Comparison of ENCODE assay signal across 1 cellular context in the genomic region with DNA sequence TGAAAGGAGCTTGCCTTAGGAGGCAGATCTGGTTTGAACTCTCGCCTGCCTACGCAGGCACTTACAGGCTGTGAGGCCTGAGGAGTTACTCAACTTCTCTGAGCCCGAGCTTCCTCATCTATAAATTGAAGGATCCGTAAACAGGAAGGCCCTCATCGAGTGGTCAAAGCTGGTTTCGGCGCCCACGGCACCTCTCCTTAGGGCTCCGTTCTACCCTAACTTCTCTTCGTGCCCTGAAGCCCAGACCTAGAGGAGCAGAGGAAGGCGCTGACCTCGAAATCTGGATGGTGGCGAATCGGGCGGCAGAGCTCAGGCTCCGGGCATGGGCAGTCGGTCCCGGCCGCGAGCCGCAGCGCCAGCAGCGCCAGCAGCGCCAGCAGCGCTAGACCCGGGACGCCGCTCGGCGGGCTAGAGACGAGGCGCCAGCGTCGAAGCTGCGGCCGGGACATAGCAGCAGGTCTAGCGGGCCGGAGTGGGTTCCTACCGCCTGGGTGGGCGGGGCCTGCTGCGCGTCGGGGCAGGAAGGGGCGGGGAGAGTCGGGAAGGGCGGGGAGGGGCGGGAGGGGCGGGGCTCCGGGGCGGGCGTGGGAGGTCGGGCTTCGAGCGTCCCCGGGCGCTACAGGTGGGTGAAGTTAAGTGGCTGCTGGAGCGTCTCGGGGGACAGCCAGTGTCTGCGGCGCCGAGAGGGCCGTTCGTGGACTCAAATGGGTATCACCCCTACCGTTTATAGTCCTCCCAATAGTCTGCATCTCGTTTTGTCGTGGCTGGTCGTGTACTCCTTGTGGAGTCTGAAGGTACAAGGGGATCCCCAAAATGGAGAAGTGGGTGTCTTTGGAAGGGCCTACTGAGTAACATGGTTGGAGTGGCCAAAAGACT.
A peak's percentile ranks its signal among the peaks of the same experiment; 100 is the strongest.
TF ChIP-seq lines count a peak whose summit lies in the region.

Gene CTBS (minus strand): TSS at position 474 of the 876 bp plus-strand sequence. CDS start 25 bp downstream, at position 449.

TF ChIP-seq in K562, 482 proteins besides CTCF, POLR2A, EP300 and RAD21 (continued from another document and continues in another):
- TF ChIP-seq NEUROD1 (IDR thresholded peaks at IDR 0.05; ENCODE audit: borderline replicate concordance, low read depth, low read length, partially characterized antibody) = no peak
- no peak for TF ChIP-seq E2F5 (CRISPR knock-in tag; IDR thresholded peaks at IDR 0.05)
- TF ChIP-seq MCM2 (IDR thresholded peaks at IDR 0.05; ENCODE audit: low read depth) = no peak
- no peak for TF ChIP-seq ZNF445 (CRISPR knock-in tag; IDR thresholded peaks at IDR 0.05; ENCODE audit: low read depth)
- TF ChIP-seq PPARD (CRISPR knock-in tag; IDR thresholded peaks at IDR 0.05) = no peak
- TF ChIP-seq, protein P1, sequence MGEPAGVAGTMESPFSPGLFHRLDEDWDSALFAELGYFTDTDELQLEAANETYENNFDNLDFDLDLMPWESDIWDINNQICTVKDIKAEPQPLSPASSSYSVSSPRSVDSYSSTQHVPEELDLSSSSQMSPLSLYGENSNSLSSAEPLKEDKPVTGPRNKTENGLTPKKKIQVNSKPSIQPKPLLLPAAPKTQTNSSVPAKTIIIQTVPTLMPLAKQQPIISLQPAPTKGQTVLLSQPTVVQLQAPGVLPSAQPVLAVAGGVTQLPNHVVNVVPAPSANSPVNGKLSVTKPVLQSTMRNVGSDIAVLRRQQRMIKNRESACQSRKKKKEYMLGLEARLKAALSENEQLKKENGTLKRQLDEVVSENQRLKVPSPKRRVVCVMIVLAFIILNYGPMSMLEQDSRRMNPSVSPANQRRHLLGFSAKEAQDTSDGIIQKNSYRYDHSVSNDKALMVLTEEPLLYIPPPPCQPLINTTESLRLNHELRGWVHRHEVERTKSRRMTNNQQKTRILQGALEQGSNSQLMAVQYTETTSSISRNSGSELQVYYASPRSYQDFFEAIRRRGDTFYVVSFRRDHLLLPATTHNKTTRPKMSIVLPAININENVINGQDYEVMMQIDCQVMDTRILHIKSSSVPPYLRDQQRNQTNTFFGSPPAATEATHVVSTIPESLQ (CRISPR knock-in tag; IDR thresholded peaks at IDR 0.05) = no peak
- TF ChIP-seq TAF7 (tag; IDR thresholded peaks at IDR 0.05) = 0 out of 2 replicates have a peak, but pooled peaks have one; percentile 32
- TF ChIP-seq FOXM1 (IDR thresholded peaks at IDR 0.05; ENCODE audit: low read depth) = no peak
- TF ChIP-seq FOXM1 (CRISPR knock-in tag; IDR thresholded peaks at IDR 0.05; ENCODE audit: low read depth) = no peak
- TF ChIP-seq ZNF354B (CRISPR knock-in tag; IDR thresholded peaks at IDR 0.05) = no peak
- TF ChIP-seq COPS2 (conservative IDR thresholded peaks at IDR 0.05) = no peak
- no peak for TF ChIP-seq HSF4 (CRISPR knock-in tag; IDR thresholded peaks at IDR 0.05; ENCODE audit: borderline replicate concordance)
- TF ChIP-seq PHB2 (IDR thresholded peaks at IDR 0.05; ENCODE audit: low read depth) = no peak
- TF ChIP-seq E2F1 (CRISPR knock-in tag; IDR thresholded peaks at IDR 0.05) = 0 out of 2 replicates have a peak, but pooled peaks have one; percentile 54
- TF ChIP-seq ZNF77 (CRISPR knock-in tag; IDR thresholded peaks at IDR 0.05) = no peak
- no peak for TF ChIP-seq DIDO1 (tag; IDR thresholded peaks at IDR 0.05; ENCODE audit: low read depth)
- no peak for TF ChIP-seq ADNP (tag; IDR thresholded peaks at IDR 0.05)
- TF ChIP-seq NR3C1 (CRISPR knock-in tag; IDR thresholded peaks at IDR 0.05) = no peak
- no peak for TF ChIP-seq CREBBP (IDR thresholded peaks at IDR 0.05; ENCODE audit: low read depth, low read length)
- TF ChIP-seq, protein P2, sequence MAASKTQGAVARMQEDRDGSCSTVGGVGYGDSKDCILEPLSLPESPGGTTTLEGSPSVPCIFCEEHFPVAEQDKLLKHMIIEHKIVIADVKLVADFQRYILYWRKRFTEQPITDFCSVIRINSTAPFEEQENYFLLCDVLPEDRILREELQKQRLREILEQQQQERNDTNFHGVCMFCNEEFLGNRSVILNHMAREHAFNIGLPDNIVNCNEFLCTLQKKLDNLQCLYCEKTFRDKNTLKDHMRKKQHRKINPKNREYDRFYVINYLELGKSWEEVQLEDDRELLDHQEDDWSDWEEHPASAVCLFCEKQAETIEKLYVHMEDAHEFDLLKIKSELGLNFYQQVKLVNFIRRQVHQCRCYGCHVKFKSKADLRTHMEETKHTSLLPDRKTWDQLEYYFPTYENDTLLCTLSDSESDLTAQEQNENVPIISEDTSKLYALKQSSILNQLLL (CRISPR knock-in tag; IDR thresholded peaks at IDR 0.05; ENCODE audit: borderline replicate concordance) = no peak
- TF ChIP-seq ZNF280B (CRISPR knock-in tag; IDR thresholded peaks at IDR 0.05) = no peak
- TF ChIP-seq CHD1 (IDR thresholded peaks at IDR 0.05; ENCODE audit: low read length) = peak; percentile 22
- 0 out of 2 replicates have a peak, but pooled peaks have one; percentile 20 for TF ChIP-seq SMARCE1 (IDR thresholded peaks at IDR 0.05)
- TF ChIP-seq MCM3 (IDR thresholded peaks at IDR 0.05) = no peak
- peak; percentile 64 for TF ChIP-seq GABPB1 (CRISPR knock-in tag; IDR thresholded peaks at IDR 0.05)
- no peak for TF ChIP-seq BRF2 (IDR thresholded peaks at IDR 0.05; ENCODE audit: borderline replicate concordance, insufficient read depth, insufficient read length)
- TF ChIP-seq, protein P3, sequence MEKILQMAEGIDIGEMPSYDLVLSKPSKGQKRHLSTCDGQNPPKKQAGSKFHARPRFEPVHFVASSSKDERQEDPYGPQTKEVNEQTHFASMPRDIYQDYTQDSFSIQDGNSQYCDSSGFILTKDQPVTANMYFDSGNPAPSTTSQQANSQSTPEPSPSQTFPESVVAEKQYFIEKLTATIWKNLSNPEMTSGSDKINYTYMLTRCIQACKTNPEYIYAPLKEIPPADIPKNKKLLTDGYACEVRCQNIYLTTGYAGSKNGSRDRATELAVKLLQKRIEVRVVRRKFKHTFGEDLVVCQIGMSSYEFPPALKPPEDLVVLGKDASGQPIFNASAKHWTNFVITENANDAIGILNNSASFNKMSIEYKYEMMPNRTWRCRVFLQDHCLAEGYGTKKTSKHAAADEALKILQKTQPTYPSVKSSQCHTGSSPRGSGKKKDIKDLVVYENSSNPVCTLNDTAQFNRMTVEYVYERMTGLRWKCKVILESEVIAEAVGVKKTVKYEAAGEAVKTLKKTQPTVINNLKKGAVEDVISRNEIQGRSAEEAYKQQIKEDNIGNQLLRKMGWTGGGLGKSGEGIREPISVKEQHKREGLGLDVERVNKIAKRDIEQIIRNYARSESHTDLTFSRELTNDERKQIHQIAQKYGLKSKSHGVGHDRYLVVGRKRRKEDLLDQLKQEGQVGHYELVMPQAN (IDR thresholded peaks at IDR 0.05; ENCODE audit: borderline replicate concordance) = no peak; the same call in 1 of the 2 replicates
- TF ChIP-seq ESRRA (IDR thresholded peaks at IDR 0.05; ENCODE audit: borderline replicate concordance, low read depth) = no peak; the same call in 1 of the 2 replicates
- no peak for TF ChIP-seq ETS2 (tag; IDR thresholded peaks at IDR 0.05; ENCODE audit: borderline replicate concordance, poor library complexity, severe bottlenecking)
- 0 out of 2 replicates have a peak, but pooled peaks have one; percentile 79 for TF ChIP-seq ZBTB43 (CRISPR knock-in tag; IDR thresholded peaks at IDR 0.05)
- TF ChIP-seq CBX1 (IDR thresholded peaks at IDR 0.05; ENCODE audit: low read depth) = peak; percentile 91; the same call in 1 of the 2 replicates
- TF ChIP-seq ZBTB7A (IDR thresholded peaks at IDR 0.05; ENCODE audit: borderline replicate concordance, control insufficient read depth, low read depth, low read length) = no peak; the same call in 1 of the 2 replicates
- TF ChIP-seq LARP7 (IDR thresholded peaks at IDR 0.05) = no peak
- TF ChIP-seq ZNF57 (CRISPR knock-in tag; IDR thresholded peaks at IDR 0.05) = no peak
- TF ChIP-seq ZNF785 (CRISPR knock-in tag; IDR thresholded peaks at IDR 0.05) = no peak
- no peak for TF ChIP-seq ZNF174 (CRISPR knock-in tag; IDR thresholded peaks at IDR 0.05)
- TF ChIP-seq ZNF41 (CRISPR knock-in tag; conservative IDR thresholded peaks at IDR 0.05) = no peak
- no peak for TF ChIP-seq SLC30A9 (CRISPR knock-in tag; IDR thresholded peaks at IDR 0.05)
- peak; percentile 79 for TF ChIP-seq BRD9 (IDR thresholded peaks at IDR 0.05; ENCODE audit: low read depth, partially characterized antibody)
- peak; percentile 98 for TF ChIP-seq POLR2G (IDR thresholded peaks at IDR 0.05; ENCODE audit: low read depth, low read length)
- no peak for TF ChIP-seq BACH1 (tag; IDR thresholded peaks at IDR 0.05)
- peak; percentile 19; the same call in 1 of the 2 replicates for TF ChIP-seq SMAD3 (CRISPR knock-in tag; conservative IDR thresholded peaks at IDR 0.05)
- TF ChIP-seq KLF6 (CRISPR knock-in tag; IDR thresholded peaks at IDR 0.05; ENCODE audit: borderline replicate concordance) = no peak
- TF ChIP-seq ZNF282 (CRISPR knock-in tag; IDR thresholded peaks at IDR 0.05) = no peak
- TF ChIP-seq DEAF1 (CRISPR knock-in tag; IDR thresholded peaks at IDR 0.05) = no peak
- TF ChIP-seq ZNF316 (IDR thresholded peaks at IDR 0.05) = no peak
- peak; percentile 92 for TF ChIP-seq SPI1 (IDR thresholded peaks at IDR 0.05; ENCODE audit: borderline replicate concordance, low read depth, low read length)
- TF ChIP-seq, protein P4, sequence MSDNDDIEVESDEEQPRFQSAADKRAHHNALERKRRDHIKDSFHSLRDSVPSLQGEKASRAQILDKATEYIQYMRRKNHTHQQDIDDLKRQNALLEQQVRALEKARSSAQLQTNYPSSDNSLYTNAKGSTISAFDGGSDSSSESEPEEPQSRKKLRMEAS (CRISPR knock-in tag; IDR thresholded peaks at IDR 0.05) = peak; percentile 66; the same call in 1 of the 2 replicates
- no peak for TF ChIP-seq NCOR1 (IDR thresholded peaks at IDR 0.05)
- TF ChIP-seq, protein P5, sequence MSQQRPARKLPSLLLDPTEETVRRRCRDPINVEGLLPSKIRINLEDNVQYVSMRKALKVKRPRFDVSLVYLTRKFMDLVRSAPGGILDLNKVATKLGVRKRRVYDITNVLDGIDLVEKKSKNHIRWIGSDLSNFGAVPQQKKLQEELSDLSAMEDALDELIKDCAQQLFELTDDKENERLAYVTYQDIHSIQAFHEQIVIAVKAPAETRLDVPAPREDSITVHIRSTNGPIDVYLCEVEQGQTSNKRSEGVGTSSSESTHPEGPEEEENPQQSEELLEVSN (IDR thresholded peaks at IDR 0.05; ENCODE audit: borderline replicate concordance in 1 of 2, extremely low read depth in 1 of 2, insufficient read depth in 1 of 2, insufficient read length in 1 of 2, low read depth in 1 of 2, low read length in 1 of 2, poor library complexity in 1 of 2, severe bottlenecking in 1 of 2) = peak; percentile 71 to 85
- TF ChIP-seq CREB1 (IDR thresholded peaks at IDR 0.05) = no peak; the same call in 1 of the 2 replicates
- peak; percentile 57 for TF ChIP-seq CREB1 (CRISPR knock-in tag; IDR thresholded peaks at IDR 0.05)
